In the genomic region with DNA sequence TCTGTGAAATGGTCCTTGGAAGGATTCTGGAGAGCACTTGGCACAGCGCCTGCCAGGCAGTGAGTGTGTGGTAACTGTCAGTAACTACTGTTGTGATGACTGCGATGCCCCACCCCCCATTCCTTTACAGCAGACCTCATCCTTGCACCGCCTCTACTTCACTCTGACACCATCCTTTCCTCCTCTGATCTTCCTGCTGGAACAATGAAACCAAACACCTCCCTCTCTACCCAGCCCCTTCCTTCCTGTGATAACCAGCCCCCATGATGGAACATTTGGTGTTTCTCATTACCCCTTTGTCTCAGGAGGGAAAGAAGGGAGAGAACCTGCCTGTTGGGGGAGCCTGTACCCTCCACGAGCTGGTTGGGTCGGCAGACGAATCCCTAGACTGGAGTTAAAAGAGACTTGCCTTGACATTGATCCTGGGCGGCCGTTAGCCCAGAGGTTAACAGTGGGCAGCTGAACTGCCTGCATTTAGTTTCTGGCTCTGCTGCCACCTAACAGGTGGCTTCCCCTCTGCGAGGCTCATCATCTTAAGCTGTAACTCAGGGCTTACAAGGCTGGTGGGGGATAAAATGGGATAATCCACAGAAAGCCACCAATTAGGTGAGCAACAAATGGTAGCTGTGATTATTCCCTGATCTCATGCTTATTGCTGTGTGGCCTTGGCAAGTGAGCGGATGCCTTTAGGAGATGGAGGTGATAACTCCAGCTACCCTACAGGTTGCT, we compare ENCODE assay signal across 3 cellular contexts.
TF ChIP-seq lines count a peak whose summit lies in the region.

No MANE protein-coding gene starts in this region.

TF ChIP-seq in liver, 16 proteins besides CTCF, POLR2A, EP300 and RAD21:
- TF ChIP-seq NR2F2 (IDR thresholded peaks at IDR 0.05) (peak; percentile 3), YY1 (IDR thresholded peaks at IDR 0.05) (no peak)

TF ChIP-seq in HepG2, 621 proteins besides CTCF, POLR2A, EP300 and RAD21:
- TF ChIP-seq ZNF569 (CRISPR knock-in tag; IDR thresholded peaks at IDR 0.05; ENCODE audit: borderline replicate concordance) (no peak), PAWR (CRISPR knock-in tag; IDR thresholded peaks at IDR 0.05; ENCODE audit: borderline replicate concordance) (no peak), PBX3 (CRISPR knock-in tag; IDR thresholded peaks at IDR 0.05; ENCODE audit: borderline replicate concordance) (no peak), KDM5A (IDR thresholded peaks at IDR 0.05; ENCODE audit: borderline replicate concordance, low read length) (no peak), DNMT3B (CRISPR knock-in tag; conservative IDR thresholded peaks at IDR 0.05) (no peak), FUBP1 (CRISPR knock-in tag; IDR thresholded peaks at IDR 0.05; ENCODE audit: borderline replicate concordance) (no peak), RFXAP (CRISPR knock-in tag; IDR thresholded peaks at IDR 0.05; ENCODE audit: borderline replicate concordance) (no peak), PRPF4 (IDR thresholded peaks at IDR 0.05; ENCODE audit: low read depth, low read length, poor library complexity, severe bottlenecking) (no peak), ZNF775 (CRISPR knock-in tag; IDR thresholded peaks at IDR 0.05; ENCODE audit: borderline replicate concordance) (no peak), ZFP36L2 (CRISPR knock-in tag; IDR thresholded peaks at IDR 0.05) (no peak), SRSF4 (IDR thresholded peaks at IDR 0.05; ENCODE audit: low read depth, low read length, poor library complexity, severe bottlenecking) (no peak), MAZ (IDR thresholded peaks at IDR 0.05; ENCODE audit: borderline replicate concordance, low read depth, low read length) (no peak), MAZ (CRISPR knock-in tag; IDR thresholded peaks at IDR 0.05; ENCODE audit: low read depth) (no peak), IKZF1 (IDR thresholded peaks at IDR 0.05) (no peak), ZNF614 (CRISPR knock-in tag; IDR thresholded peaks at IDR 0.05; ENCODE audit: borderline replicate concordance) (no peak), SNAPC2 (CRISPR knock-in tag; IDR thresholded peaks at IDR 0.05) (no peak), REL (CRISPR knock-in tag; conservative IDR thresholded peaks at IDR 0.05) (no peak)

TF ChIP-seq in WTC11, 78 proteins besides CTCF, POLR2A, EP300 and RAD21:
- TF ChIP-seq ATF6 (CRISPR knock-in tag; IDR thresholded peaks at IDR 0.05) (no peak), NR3C1 (CRISPR knock-in tag; conservative IDR thresholded peaks at IDR 0.05; ENCODE audit: low read depth) (no peak), CREM (CRISPR knock-in tag; IDR thresholded peaks at IDR 0.05) (no peak), HMGA2 (CRISPR knock-in tag; IDR thresholded peaks at IDR 0.05) (no peak), ZNF138 (CRISPR knock-in tag; conservative IDR thresholded peaks at IDR 0.05) (no peak)
- TF ChIP-seq, protein P1, sequence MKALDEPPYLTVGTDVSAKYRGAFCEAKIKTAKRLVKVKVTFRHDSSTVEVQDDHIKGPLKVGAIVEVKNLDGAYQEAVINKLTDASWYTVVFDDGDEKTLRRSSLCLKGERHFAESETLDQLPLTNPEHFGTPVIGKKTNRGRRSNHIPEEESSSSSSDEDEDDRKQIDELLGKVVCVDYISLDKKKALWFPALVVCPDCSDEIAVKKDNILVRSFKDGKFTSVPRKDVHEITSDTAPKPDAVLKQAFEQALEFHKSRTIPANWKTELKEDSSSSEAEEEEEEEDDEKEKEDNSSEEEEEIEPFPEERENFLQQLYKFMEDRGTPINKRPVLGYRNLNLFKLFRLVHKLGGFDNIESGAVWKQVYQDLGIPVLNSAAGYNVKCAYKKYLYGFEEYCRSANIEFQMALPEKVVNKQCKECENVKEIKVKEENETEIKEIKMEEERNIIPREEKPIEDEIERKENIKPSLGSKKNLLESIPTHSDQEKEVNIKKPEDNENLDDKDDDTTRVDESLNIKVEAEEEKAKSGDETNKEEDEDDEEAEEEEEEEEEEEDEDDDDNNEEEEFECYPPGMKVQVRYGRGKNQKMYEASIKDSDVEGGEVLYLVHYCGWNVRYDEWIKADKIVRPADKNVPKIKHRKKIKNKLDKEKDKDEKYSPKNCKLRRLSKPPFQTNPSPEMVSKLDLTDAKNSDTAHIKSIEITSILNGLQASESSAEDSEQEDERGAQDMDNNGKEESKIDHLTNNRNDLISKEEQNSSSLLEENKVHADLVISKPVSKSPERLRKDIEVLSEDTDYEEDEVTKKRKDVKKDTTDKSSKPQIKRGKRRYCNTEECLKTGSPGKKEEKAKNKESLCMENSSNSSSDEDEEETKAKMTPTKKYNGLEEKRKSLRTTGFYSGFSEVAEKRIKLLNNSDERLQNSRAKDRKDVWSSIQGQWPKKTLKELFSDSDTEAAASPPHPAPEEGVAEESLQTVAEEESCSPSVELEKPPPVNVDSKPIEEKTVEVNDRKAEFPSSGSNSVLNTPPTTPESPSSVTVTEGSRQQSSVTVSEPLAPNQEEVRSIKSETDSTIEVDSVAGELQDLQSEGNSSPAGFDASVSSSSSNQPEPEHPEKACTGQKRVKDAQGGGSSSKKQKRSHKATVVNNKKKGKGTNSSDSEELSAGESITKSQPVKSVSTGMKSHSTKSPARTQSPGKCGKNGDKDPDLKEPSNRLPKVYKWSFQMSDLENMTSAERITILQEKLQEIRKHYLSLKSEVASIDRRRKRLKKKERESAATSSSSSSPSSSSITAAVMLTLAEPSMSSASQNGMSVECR (CRISPR knock-in tag; IDR thresholded peaks at IDR 0.05; ENCODE audit: borderline replicate concordance): no peak
- TF ChIP-seq, protein P2, sequence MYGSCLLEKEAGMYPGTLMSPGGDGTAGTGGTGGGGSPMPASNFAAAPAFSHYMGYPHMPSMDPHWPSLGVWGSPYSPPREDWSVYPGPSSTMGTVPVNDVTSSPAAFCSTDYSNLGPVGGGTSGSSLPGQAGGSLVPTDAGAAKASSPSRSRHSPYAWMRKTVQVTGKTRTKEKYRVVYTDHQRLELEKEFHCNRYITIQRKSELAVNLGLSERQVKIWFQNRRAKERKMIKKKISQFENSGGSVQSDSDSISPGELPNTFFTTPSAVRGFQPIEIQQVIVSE (CRISPR knock-in tag; IDR thresholded peaks at IDR 0.05; ENCODE audit: borderline replicate concordance): no peak
